33 cellular contexts compared by ENCODE assay signal in genomic region chr4:68865760-68866159, GRCh38. TPM values are rescaled to one million over a fixed set of nuclear protein-coding genes. Genes with fewer than 3 reads are reported as not detected.
DNase-seq lines count a peak whose midpoint lies in the region; TF ChIP-seq lines count a peak whose summit lies in the region.
"Had no signal": no experiment of that assay in that cellular context is flagged by ENCODE, and none has a peak within 500 bp of the region (broad histone marks: within the 10 kb centered on the region; RNA-seq: fewer than 3 reads in every experiment).

No MANE protein-coding gene starts in this region.

- H3K4me1 ChIP-seq in HUES48 (ENCODE audit: control insufficient read depth, insufficient read depth, low read length) (no peaks in the 10 kb centered on the region), colonic mucosa (no peaks in the 10 kb centered on the region)
- H3K4me1 ChIP-seq: BE2C, lower lobe of right lung, vagina had no signal

- H3K4me3 Mint-ChIP-seq in nephron progenitor cell = no peak overlapping the region
- H3K4me3 Mint-ChIP-seq: activated CD4-positive, alpha-beta T cell treated with anti-CD3 and anti-CD28 coated beads, Interleukin-2, amount 10 ng/mL, durations not matched to agents 7 days and 5 days; activated CD8-positive, alpha-beta memory T cell treated with anti-CD3 and anti-CD28 coated beads, Interleukin-2, amount 10 ng/mL, durations not matched to agents 7 days and 5 days; neural crest cell had no signal

- no peaks in the 10 kb centered on the region for H3K27me3 ChIP-seq in HUES48 (ENCODE audit: control insufficient read depth, insufficient read depth, low read length)
- no peaks in the 10 kb centered on the region for H3K27me3 ChIP-seq in colonic mucosa
- H3K27me3 ChIP-seq: BE2C, vagina had no signal

- H3K36me3 ChIP-seq in HUES48 (ENCODE audit: control insufficient read depth, insufficient read depth, low read length) (no peaks in the 10 kb centered on the region), colonic mucosa (no peaks in the 10 kb centered on the region)
- H3K36me3 ChIP-seq: BE2C, lower lobe of right lung, vagina, WERI-Rb-1 had no signal

- H3K27ac ChIP-seq in 22Rv1 = peak overlapping the region; percentile 95
- peak overlapping the region; percentile 65 for H3K27ac ChIP-seq in HUES48 (ENCODE audit: low read depth, low read length)
- H3K27ac ChIP-seq in colonic mucosa = peak overlapping the region; percentile 74
- H3K27ac ChIP-seq: lower lobe of right lung, vagina, WERI-Rb-1 had no signal

- no peaks in the 10 kb centered on the region for H3K9me3 ChIP-seq in HUES48 (ENCODE audit: control insufficient read depth, insufficient read depth, low read length)
- H3K9me3 ChIP-seq in colonic mucosa = no peaks in the 10 kb centered on the region
- H3K9me3 ChIP-seq: BE2C, lower lobe of right lung, vagina had no signal

- no peaks in the 10 kb centered on the region for H3K36me3 Mint-ChIP-seq in nephron progenitor cell (ENCODE audit: low read depth)
- H3K36me3 Mint-ChIP-seq: activated CD8-positive, alpha-beta memory T cell treated with anti-CD3 and anti-CD28 coated beads, Interleukin-2, amount 10 ng/mL, durations not matched to agents 7 days and 5 days had no signal

- peaks cover 4% of the 10 kb centered on the region for H3K9me3 Mint-ChIP-seq in nephron progenitor cell
- H3K9me3 Mint-ChIP-seq: activated CD4-positive, alpha-beta T cell treated with anti-CD3 and anti-CD28 coated beads, Interleukin-2, amount 10 ng/mL, durations not matched to agents 7 days and 5 days; neural crest cell had no signal

- H3K4me3 ChIP-seq in HUES48 (ENCODE audit: low read depth, low read length) (no peak overlapping the region), colonic mucosa (no peak overlapping the region)
- H3K4me3 ChIP-seq: lower lobe of right lung, vagina had no signal

- peak overlapping the region; percentile 16 for H3K27ac Mint-ChIP-seq in nephron progenitor cell
- H3K27ac Mint-ChIP-seq: activated CD4-positive, alpha-beta T cell treated with anti-CD3 and anti-CD28 coated beads, Interleukin-2, amount 10 ng/mL, durations not matched to agents 7 days and 5 days; activated CD8-positive, alpha-beta memory T cell treated with anti-CD3 and anti-CD28 coated beads, Interleukin-2, amount 10 ng/mL, durations not matched to agents 7 days and 5 days had no signal

- peaks cover 12% of the 10 kb centered on the region for H3K4me1 Mint-ChIP-seq in nephron progenitor cell
- H3K4me1 Mint-ChIP-seq: activated CD4-positive, alpha-beta T cell treated with anti-CD3 and anti-CD28 coated beads, Interleukin-2, amount 10 ng/mL, durations not matched to agents 7 days and 5 days; activated CD8-positive, alpha-beta memory T cell treated with anti-CD3 and anti-CD28 coated beads, Interleukin-2, amount 10 ng/mL, durations not matched to agents 7 days and 5 days had no signal

- H3K27me3 Mint-ChIP-seq in nephron progenitor cell (ENCODE audit: low read depth, poor library complexity) = no peaks in the 10 kb centered on the region
- H3K27me3 Mint-ChIP-seq: activated CD8-positive, alpha-beta memory T cell treated with anti-CD3 and anti-CD28 coated beads, Interleukin-2, amount 10 ng/mL, durations not matched to agents 7 days and 5 days had no signal

- intact Hi-C loops in colonic mucosa (cut with DNase I) = no loop called here

- H3K9ac ChIP-seq in HUES48 (ENCODE audit: low read depth, low read length) (no peak overlapping the region), colonic mucosa (ENCODE audit: low read depth in 2 of 2, low read length in 2 of 2) (peak overlapping the region in 1 of 2 donors; percentile 43)

- DNase-seq in colonic mucosa (no peak), nephron progenitor cell (no peak), NCI-H187 (lab: John Stamatoyannopoulos, UW) (no peak), NCI-H524 treated with DMSO at 0.1 percent for 48 hours (lab: John Stamatoyannopoulos, UW) (no peak), DMS 273 treated with DMSO at 0.1 percent for 48 hours (lab: John Stamatoyannopoulos, UW) (no peak)
- no peak for DNase-seq in central memory CD4-positive, alpha-beta T cell
- DNase-seq: activated CD4-positive, alpha-beta T cell treated with anti-CD3 and anti-CD28 coated beads, Interleukin-2, amount 10 ng/mL, durations not matched to agents 7 days and 5 days; activated CD8-positive, alpha-beta memory T cell treated with anti-CD3 and anti-CD28 coated beads, Interleukin-2, amount 10 ng/mL, durations not matched to agents 7 days and 5 days; activated naive CD4-positive, alpha-beta T cell; activated T-cell treated with anti-CD3 and anti-CD28 coated beads, Interleukin-2, amount 50 U/mL, for 48 hours; BE2C; DND-41; glutamatergic neuron; Kasumi-1; lower lobe of right lung; NCI-H1694 treated with DMSO at 0.1 percent for 48 hours; NCI-H2171; NCI-H524; NK-92 treated with Interleukin-12 subunit alpha and Interleukin-12 subunit beta, amount 100 ng/mL, for 24 hours; posterior cingulate gyrus; SHP77; stimulated activated CD4-positive, alpha-beta T cell treated with anti-CD3 and anti-CD28 coated beads, Interleukin-15, amount 100 ng/mL, for 24 hours; stimulated activated naive CD4-positive, alpha-beta T cell; WERI-Rb-1 had no signal

- TF ChIP-seq CTCF in 22Rv1 (IDR thresholded peaks at IDR 0.05) = no peak
- no peak for TF ChIP-seq CTCF in colonic mucosa (IDR thresholded peaks at IDR 0.05)
- no peak for TF ChIP-seq CTCF in nephron progenitor cell (IDR thresholded peaks at IDR 0.05)

RNA-seq across cellular contexts. Expression of gene UGT2B10, which starts 50.0 kb away (rescaled TPM):
- 1 to 10 TPM in 1 of 2 donors, under 1 TPM in 1; 0.40 to 1.0 TPM for total RNA-seq in colonic mucosa
- total RNA-seq: A673; activated CD4-positive, alpha-beta T cell treated with anti-CD3 and anti-CD28 coated beads, Interleukin-2, amount 10 ng/mL, durations not matched to agents 7 days and 5 days; activated CD8-positive, alpha-beta memory T cell treated with anti-CD3 and anti-CD28 coated beads, Interleukin-2, amount 10 ng/mL, durations not matched to agents 7 days and 5 days; chondrocyte; kidney epithelial cell; lower lobe of right lung; mononuclear cell; neural crest cell; temporal lobe; vagina had no signal
